ENCODE assay signal across 17 cellular contexts in the genomic region with DNA sequence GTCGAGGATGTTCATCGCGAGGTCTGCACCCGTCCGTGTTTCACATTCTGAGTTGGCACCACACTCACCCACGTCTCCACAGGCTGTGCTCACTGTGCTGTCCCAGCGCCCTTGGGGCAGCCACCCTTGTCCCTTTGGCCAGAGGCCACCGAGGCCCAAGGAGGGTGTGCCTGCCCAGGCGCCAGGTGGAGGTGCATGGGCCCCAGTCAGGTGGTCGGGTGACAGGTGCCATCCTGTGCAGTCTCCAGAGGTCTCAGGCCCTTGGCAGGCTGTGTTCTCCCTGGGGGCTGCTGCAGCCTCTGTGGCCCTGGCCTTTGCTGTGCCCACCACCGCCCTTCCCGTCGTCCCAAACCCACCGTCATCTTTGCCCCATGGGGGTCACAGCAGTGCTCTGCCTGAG. TPM values are rescaled to one million over a fixed set of nuclear protein-coding genes. Genes with fewer than 3 reads are reported as not detected.
DNase-seq lines count a peak whose midpoint lies in the region; ATAC-seq, FAIRE-seq and TF ChIP-seq lines count a peak whose summit lies in the region.
"Had no signal": no experiment of that assay in that cellular context is flagged by ENCODE, and none has a peak within 500 bp of the region (broad histone marks: within the 10 kb centered on the region; RNA-seq: fewer than 3 reads in every experiment).

No MANE protein-coding gene starts in this region.

- H2AK5ac ChIP-seq in IMR-90 (ENCODE audit: low read depth, low read length): no peak overlapping the region

- TF ChIP-seq POLR2A in IMR-90 (IDR thresholded peaks at IDR 0.05; ENCODE audit: low read depth, low read length) (no peak), HepG2 (IDR thresholded peaks at IDR 0.05; ENCODE audit: insufficient read depth in 1 of 2, low read depth in 2 of 2, low read length in 2 of 2) (no peak)

- peaks cover 2% of the 10 kb centered on the region; the same call in 1 of the 2 replicates for H3K9me1 ChIP-seq in IMR-90 (ENCODE audit: insufficient read depth, low read length)

- H3K9ac ChIP-seq in IMR-90 (ENCODE audit: low read depth, low read length): no peak overlapping the region
- no peak overlapping the region for H3K9ac ChIP-seq in HepG2 (ENCODE audit: insufficient read depth, low read depth, low read length)

- H3K4me3 ChIP-seq in IMR-90 (ENCODE audit: insufficient read depth, low read depth, low read length): no peak overlapping the region
- no peak overlapping the region for H3K4me3 ChIP-seq in HepG2 (replicated peaks in 1 of 3; ENCODE audit: insufficient read depth in 1 of 3, low read depth in 2 of 3, low read length in 3 of 3)
- H3K4me3 ChIP-seq: A549 had no signal

- WGBS in IMR-90 (ENCODE audit: extremely low coverage in 2 of 2, insufficient read length in 1 of 2), 2 experiments: 97% methylated on average over 9 of the region's 14 CpGs; no CpG with 5 or more reads in 1 of the 2 experiments
- 96% methylated on average over 9 of the region's 14 CpGs for WGBS in HepG2 (ENCODE audit: low lambda C conversion rate)

- H3K4me1 ChIP-seq in IMR-90 (ENCODE audit: control insufficient read depth, insufficient read depth, low read length): no peaks in the 10 kb centered on the region
- H3K4me1 ChIP-seq in HepG2 (ENCODE audit: insufficient read depth, low read length): no peaks in the 10 kb centered on the region
- H3K4me1 ChIP-seq: A549 had no signal

- no peak overlapping the region for H2BK5ac ChIP-seq in IMR-90 (ENCODE audit: low read depth, low read length, poor library complexity, severe bottlenecking)

- DNase-seq in Right ventricle myocardium superior (peak; percentile 29), cardiac septum (ENCODE audit: low spot score) (no peak), IMR-90 (no peak), HepG2 (ENCODE audit: low spot score) (no peak), NCI-H1436 treated with DMSO at 0.1 percent for 48 hours (lab: John Stamatoyannopoulos, UW) (no peak), foreskin melanocyte (no peak)
- no peak for DNase-seq in stimulated activated CD4-positive, alpha-beta T cell treated with anti-CD3 and anti-CD28 coated beads, Interleukin-15, amount 100 ng/mL, for 24 hours
- DNase-seq: AML-193; CD4-positive, alpha-beta memory T cell; DMS79 treated with DMSO at 0.1 percent for 48 hours; GF-D8; H9 had no signal

- ATAC-seq in Right ventricle myocardium superior (ENCODE audit: poor library complexity) (no peak), IMR-90 (ENCODE audit: low read depth) (no peak), HepG2 (no peak)
- ATAC-seq: A549 had no signal

- H3K36me3 ChIP-seq in IMR-90 (ENCODE audit: control insufficient read depth, insufficient read depth, low read length): peaks cover 68% of the 10 kb centered on the region
- H3K36me3 ChIP-seq in HepG2 (replicated peaks in 1 of 2; ENCODE audit: control insufficient read depth in 1 of 2, insufficient read depth in 2 of 2, low read length in 2 of 2): peaks cover 30 to 71% of the 10 kb centered on the region in 2 experiments

- TF ChIP-seq CTCF in IMR-90 (conservative IDR thresholded peaks at IDR 0.05; ENCODE audit: low read depth, low read length): no peak
- TF ChIP-seq CTCF in HepG2 (CRISPR knock-in tag; IDR thresholded peaks at IDR 0.05): no peak

- H3K27me3 ChIP-seq in IMR-90 (ENCODE audit: control insufficient read depth, insufficient read depth, low read length) (no peaks in the 10 kb centered on the region), HepG2 (ENCODE audit: control insufficient read depth in 1 of 2, insufficient read depth in 2 of 2, low read length in 2 of 2) (no peaks in the 10 kb centered on the region)

- in situ Hi-C loops in IMR-90 (cut with MboI; ENCODE audit: low sequenced_read_pairs): no loop called here
- in situ Hi-C loops in HepG2 (cut with HindIII; ENCODE audit: extremely low pct_ligation_motif_present, low pct_unique_long_range_greater_than_20kb): no loop called here

- no peak overlapping the region for H3K4ac ChIP-seq in IMR-90 (ENCODE audit: low read depth, low read length)

- H2AK9ac ChIP-seq in IMR-90 (replicated peaks; ENCODE audit: low read depth, low read length, poor library complexity): peak overlapping the region; percentile 57

- POLR2A ChIA-PET in IMR-90 (lab: Charles Lee; ENCODE audit: unreplicated experiment) (no interaction called here), HepG2 (lab: Yijun Ruan, JAX) (no interaction called here)

- no peak overlapping the region for H4K91ac ChIP-seq in IMR-90 (ENCODE audit: insufficient read depth, low read depth, low read length)

- H2AFZ ChIP-seq in IMR-90 (replicated peaks; ENCODE audit: low read length, poor library complexity): no peak overlapping the region
- H2AFZ ChIP-seq in HepG2 (ENCODE audit: low read length): no peak overlapping the region

- H4K20me1 ChIP-seq in IMR-90 (ENCODE audit: insufficient read depth, low read length): peaks cover 5% of the 10 kb centered on the region
- no peaks in the 10 kb centered on the region for H4K20me1 ChIP-seq in HepG2 (ENCODE audit: insufficient read depth, low read length)

- H2BK120ac ChIP-seq in IMR-90 (ENCODE audit: low read depth, low read length): no peak overlapping the region

- dilution Hi-C loops in IMR-90 (cut with HindIII; ENCODE audit: low sequenced_read_pairs, unreplicated experiment): no loop called here

- H3K79me2 ChIP-seq in HepG2 (ENCODE audit: insufficient read depth, low read length): no peaks in the 10 kb centered on the region

- H3K9me3 ChIP-seq in IMR-90 (ENCODE audit: control insufficient read depth, insufficient read depth, low read length): no peaks in the 10 kb centered on the region; the same call in 1 of the 2 replicates
- no peaks in the 10 kb centered on the region for H3K9me3 ChIP-seq in HepG2 (ENCODE audit: low read length)

- no peak overlapping the region for H4K5ac ChIP-seq in IMR-90 (ENCODE audit: low read depth, low read length)

- TF ChIP-seq RAD21 in IMR-90 (IDR thresholded peaks at IDR 0.05; ENCODE audit: low read length) (no peak), HepG2 (CRISPR knock-in tag; IDR thresholded peaks at IDR 0.05) (no peak)

- no peak overlapping the region for H3K23ac ChIP-seq in IMR-90 (ENCODE audit: low read depth, low read length)

- FAIRE-seq in HepG2 (lab: Jason Lieb, UNC): no peak
- FAIRE-seq: A549, H1, HTR-8/SVneo had no signal

- H3K27ac ChIP-seq in IMR-90 (ENCODE audit: insufficient read depth, low read length) (no peak overlapping the region), HepG2 (ENCODE audit: extremely low read length, insufficient read depth, low read length) (no peak overlapping the region)
- H3K27ac ChIP-seq: 22Rv1, A549, C4-2B had no signal

- no TSS peak for BruUV-seq in IMR-90 (replicated peaks; lab: Mats Ljungman, UMichigan)
- BruUV-seq in HepG2 (replicated peaks; lab: Mats Ljungman, UMichigan): no TSS peak

- H2BK15ac ChIP-seq in IMR-90 (ENCODE audit: low read depth, low read length): no peak overlapping the region

- peaks cover 0 to 23% of the 10 kb centered on the region in 2 experiments; a peak in 3 of 4 replicates for H3K79me1 ChIP-seq in IMR-90 (ENCODE audit: low read depth in 1 of 2, low read length in 2 of 2)

- no peak overlapping the region for H4K8ac ChIP-seq in IMR-90 (ENCODE audit: low read depth in 2 of 2, low read length in 2 of 2)

- no peak overlapping the region for H2BK20ac ChIP-seq in IMR-90 (ENCODE audit: low read depth, low read length)

- intact Hi-C loops in Right ventricle myocardium superior (cut with DNase I) (no loop called here), cardiac septum (cut with DNase I) (no loop called here), IMR-90 (cut with micrococcal nuclease) (no loop called here), HepG2 (cut with micrococcal nuclease; ENCODE audit: unreplicated experiment) (no loop called here)

- H3K18ac ChIP-seq in IMR-90 (ENCODE audit: low read depth, low read length): no peak overlapping the region

- TF ChIP-seq EP300 in HepG2 (IDR thresholded peaks at IDR 0.05; ENCODE audit: low read depth in 2 of 2, low read length in 2 of 2): no peak
- no peak for TF ChIP-seq EP300 in HepG2 (CRISPR knock-in tag; IDR thresholded peaks at IDR 0.05; ENCODE audit: borderline replicate concordance)

- H3K4me2 ChIP-seq in IMR-90 (ENCODE audit: low read depth, low read length) (no peak overlapping the region), HepG2 (ENCODE audit: low read depth, low read length) (no peak overlapping the region)
- H3K4me2 ChIP-seq: A549 had no signal

- CTCF ChIA-PET in IMR-90 (lab: Yijun Ruan, JAX): no interaction called here
- CTCF ChIA-PET in HepG2 (lab: Yijun Ruan, JAX; ENCODE audit: low intra/inter-chr PET ratio, low total read pairs): no interaction called here

- no peak overlapping the region for H3K56ac ChIP-seq in IMR-90 (ENCODE audit: extremely low read depth, insufficient read depth, low read length)

- H3K14ac ChIP-seq in IMR-90 (replicated peaks; ENCODE audit: low read depth, low read length): no peak overlapping the region

RNA-seq across cellular contexts. Expression of a gene that starts 12.4 kb away (rescaled TPM):
- total RNA-seq in Right ventricle myocardium superior (20.3 TPM), cardiac septum (27.2 TPM), IMR-90 (2012; rRNA removed) (25.0 and 28.7 TPM in 2 replicates), HepG2 (2016; rRNA removed; fragmentation: Illumina TruSeq; extraction: Trizol) (19.0 and 48.9 TPM in 2 replicates)
- polyA plus RNA-seq in IMR-90 (2012; rRNA removed) (49.8 and 55.1 TPM in 2 replicates), HepG2 (2011; rRNA removed) (59.5 and 60.6 TPM in 2 replicates)
- 54.5 and 68.5 TPM in 2 replicates for polyA plus RNA-seq in IMR-90 (2012; cell fraction: cytosol; rRNA removed)
- polyA plus RNA-seq in IMR-90 (2012; cell fraction: nucleus; rRNA removed; ENCODE audit: low replicate concordance): 89.2 and 183 TPM in 2 replicates
- 9.3 and 10.3 TPM in 2 replicates for total RNA-seq in HepG2 (2016; cell fraction: cytosol; rRNA removed; fragmentation: Illumina TruSeq; extraction: Trizol; ENCODE audit: low read depth)
- total RNA-seq in HepG2 (2016; cell fraction: insoluble cytoplasmic fraction; rRNA removed; fragmentation: Illumina TruSeq; extraction: Trizol): 17.2 and 48.2 TPM in 2 replicates
- total RNA-seq in HepG2 (2016; cell fraction: membrane; rRNA removed; fragmentation: Illumina TruSeq; extraction: Trizol): 17.0 and 19.9 TPM in 2 replicates
- 44.7 and 51.0 TPM in 2 replicates for total RNA-seq in HepG2 (2016; cell fraction: nucleus; rRNA removed; fragmentation: Illumina TruSeq; extraction: Trizol)
- polyA plus RNA-seq in HepG2 (2011; cell fraction: cytosol; rRNA removed): 48.6 and 64.5 TPM in 2 replicates
- polyA plus RNA-seq in HepG2 (2011; cell fraction: nucleus; rRNA removed): 146 and 162 TPM in 2 replicates
- 30.5 and 38.6 TPM in 2 replicates for polyA plus RNA-seq in HepG2 (2012)
- polyA plus RNA-seq in HepG2 (2016; cell fraction: cytosol; fragmentation: Illumina TruSeq; extraction: Trizol; ENCODE audit: low read depth): 6.7 and 6.8 TPM in 2 replicates
- 16.2 and 18.3 TPM in 2 replicates for polyA plus RNA-seq in HepG2 (2016; cell fraction: insoluble cytoplasmic fraction; fragmentation: Illumina TruSeq; extraction: Trizol; ENCODE audit: low read depth)
- 11.2 and 12.8 TPM in 2 replicates for polyA plus RNA-seq in HepG2 (2016; cell fraction: membrane; fragmentation: Illumina TruSeq; extraction: Trizol; ENCODE audit: low read depth)
- 78.7 and 83.1 TPM in 2 replicates for polyA plus RNA-seq in HepG2 (2016; cell fraction: nucleus; fragmentation: Illumina TruSeq; extraction: Trizol; ENCODE audit: insufficient read depth, low read depth)
- 71.9 and 74.1 TPM in 2 replicates for polyA minus RNA-seq in HepG2 (2011; rRNA and poly(A)+ RNA removed; ENCODE audit: low replicate concordance)
- polyA minus RNA-seq in HepG2 (2011; cell fraction: cytosol; rRNA and poly(A)+ RNA removed): 24.7 and 26.8 TPM in 2 replicates
- 40.9 and 45.3 TPM in 2 replicates for polyA minus RNA-seq in HepG2 (2011; cell fraction: nucleus; rRNA and poly(A)+ RNA removed)

RNA-seq across cellular contexts. Expression of a gene that starts 15.3 kb away (rescaled TPM):
- total RNA-seq in Right ventricle myocardium superior (153 TPM), cardiac septum (150 TPM), IMR-90 (2012; rRNA removed) (14.2 and 14.9 TPM in 2 replicates), HepG2 (2016; rRNA removed; fragmentation: Illumina TruSeq; extraction: Trizol) (0.66 and 1.2 TPM in 2 replicates)
- polyA plus RNA-seq in IMR-90 (2012; rRNA removed) (76.4 and 88.2 TPM in 2 replicates), HepG2 (2011; rRNA removed) (4.5 and 6.5 TPM in 2 replicates)
- 66.6 and 114 TPM in 2 replicates for polyA plus RNA-seq in IMR-90 (2012; cell fraction: cytosol; rRNA removed)
- 336 and 1,029 TPM in 2 replicates for polyA plus RNA-seq in IMR-90 (2012; cell fraction: nucleus; rRNA removed; ENCODE audit: low replicate concordance)
- total RNA-seq in HepG2 (2016; cell fraction: cytosol; rRNA removed; fragmentation: Illumina TruSeq; extraction: Trizol; ENCODE audit: low read depth): 0.91 and 1.4 TPM in 2 replicates
- 0.65 and 0.95 TPM in 2 replicates for total RNA-seq in HepG2 (2016; cell fraction: insoluble cytoplasmic fraction; rRNA removed; fragmentation: Illumina TruSeq; extraction: Trizol)
- total RNA-seq in HepG2 (2016; cell fraction: membrane; rRNA removed; fragmentation: Illumina TruSeq; extraction: Trizol): 0.83 TPM in 2 replicates
- 0.97 and 1.4 TPM in 2 replicates for total RNA-seq in HepG2 (2016; cell fraction: nucleus; rRNA removed; fragmentation: Illumina TruSeq; extraction: Trizol)
- 1.9 and 3.2 TPM in 2 replicates for polyA plus RNA-seq in HepG2 (2011; cell fraction: cytosol; rRNA removed)
- 28.6 and 38.6 TPM in 2 replicates for polyA plus RNA-seq in HepG2 (2011; cell fraction: nucleus; rRNA removed)
- polyA plus RNA-seq in HepG2 (2012): 3.1 and 4.5 TPM in 2 replicates
- polyA plus RNA-seq in HepG2 (2016; cell fraction: cytosol; fragmentation: Illumina TruSeq; extraction: Trizol; ENCODE audit: low read depth): 0.95 and 1.3 TPM in 2 replicates
- polyA plus RNA-seq in HepG2 (2016; cell fraction: insoluble cytoplasmic fraction; fragmentation: Illumina TruSeq; extraction: Trizol; ENCODE audit: low read depth): 0.72 and 1.0 TPM in 2 replicates
- 0.70 and 0.74 TPM in 2 replicates for polyA plus RNA-seq in HepG2 (2016; cell fraction: membrane; fragmentation: Illumina TruSeq; extraction: Trizol; ENCODE audit: low read depth)
- polyA plus RNA-seq in HepG2 (2016; cell fraction: nucleus; fragmentation: Illumina TruSeq; extraction: Trizol; ENCODE audit: insufficient read depth, low read depth): 4.6 and 5.3 TPM in 2 replicates
- 3.4 and 95.8 TPM in 2 replicates for polyA minus RNA-seq in HepG2 (2011; rRNA and poly(A)+ RNA removed; ENCODE audit: low replicate concordance)
- polyA minus RNA-seq in HepG2 (2011; cell fraction: cytosol; rRNA and poly(A)+ RNA removed): 1.5 and 1.6 TPM in 2 replicates
- polyA minus RNA-seq in HepG2 (2011; cell fraction: nucleus; rRNA and poly(A)+ RNA removed): 1.9 and 2.3 TPM in 2 replicates

RNA-seq across cellular contexts. Expression of a gene that starts 21.9 kb away (rescaled TPM):
- total RNA-seq in Right ventricle myocardium superior (11.3 TPM), cardiac septum (6.5 TPM), IMR-90 (2012; rRNA removed) (2.3 and 2.5 TPM in 2 replicates), HepG2 (2016; rRNA removed; fragmentation: Illumina TruSeq; extraction: Trizol) (6.2 and 6.4 TPM in 2 replicates)
- polyA plus RNA-seq in IMR-90 (2012; rRNA removed) (8.7 and 9.8 TPM in 2 replicates), HepG2 (2011; rRNA removed) (5.4 and 6.0 TPM in 2 replicates)
- 4.2 and 5.1 TPM in 2 replicates for polyA plus RNA-seq in IMR-90 (2012; cell fraction: cytosol; rRNA removed)
- polyA plus RNA-seq in IMR-90 (2012; cell fraction: nucleus; rRNA removed; ENCODE audit: low replicate concordance): 45.6 and 69.6 TPM in 2 replicates
- total RNA-seq in HepG2 (2016; cell fraction: cytosol; rRNA removed; fragmentation: Illumina TruSeq; extraction: Trizol; ENCODE audit: low read depth): 1.7 and 1.8 TPM in 2 replicates
- total RNA-seq in HepG2 (2016; cell fraction: insoluble cytoplasmic fraction; rRNA removed; fragmentation: Illumina TruSeq; extraction: Trizol): 4.5 and 6.7 TPM in 2 replicates
- total RNA-seq in HepG2 (2016; cell fraction: membrane; rRNA removed; fragmentation: Illumina TruSeq; extraction: Trizol): 3.0 and 3.1 TPM in 2 replicates
- 4.9 and 5.4 TPM in 2 replicates for total RNA-seq in HepG2 (2016; cell fraction: nucleus; rRNA removed; fragmentation: Illumina TruSeq; extraction: Trizol)
- 3.8 and 4.1 TPM in 2 replicates for polyA plus RNA-seq in HepG2 (2011; cell fraction: cytosol; rRNA removed)
- 43.5 and 57.7 TPM in 2 replicates for polyA plus RNA-seq in HepG2 (2011; cell fraction: nucleus; rRNA removed)
- polyA plus RNA-seq in HepG2 (2012): 4.9 and 5.0 TPM in 2 replicates
- 1.1 and 1.2 TPM in 2 replicates for polyA plus RNA-seq in HepG2 (2016; cell fraction: cytosol; fragmentation: Illumina TruSeq; extraction: Trizol; ENCODE audit: low read depth)
- 6.4 and 8.8 TPM in 2 replicates for polyA plus RNA-seq in HepG2 (2016; cell fraction: insoluble cytoplasmic fraction; fragmentation: Illumina TruSeq; extraction: Trizol; ENCODE audit: low read depth)
- 3.0 and 3.6 TPM in 2 replicates for polyA plus RNA-seq in HepG2 (2016; cell fraction: membrane; fragmentation: Illumina TruSeq; extraction: Trizol; ENCODE audit: low read depth)
- 22.7 and 23.1 TPM in 2 replicates for polyA plus RNA-seq in HepG2 (2016; cell fraction: nucleus; fragmentation: Illumina TruSeq; extraction: Trizol; ENCODE audit: insufficient read depth, low read depth)
- polyA minus RNA-seq in HepG2 (2011; rRNA and poly(A)+ RNA removed; ENCODE audit: low replicate concordance): 2.2 and 5.1 TPM in 2 replicates
- polyA minus RNA-seq in HepG2 (2011; cell fraction: cytosol; rRNA and poly(A)+ RNA removed): 3.0 and 3.2 TPM in 2 replicates
- polyA minus RNA-seq in HepG2 (2011; cell fraction: nucleus; rRNA and poly(A)+ RNA removed): 5.6 and 7.1 TPM in 2 replicates

RNA-seq across cellular contexts. Expression of a gene that starts 28.9 kb away (rescaled TPM):
- total RNA-seq in Right ventricle myocardium superior (0.22 TPM), cardiac septum (0.11 TPM), IMR-90 (2012; rRNA removed) (3.3 and 3.4 TPM in 2 replicates), HepG2 (2016; rRNA removed; fragmentation: Illumina TruSeq; extraction: Trizol) (35.9 and 42.8 TPM in 2 replicates)
- polyA plus RNA-seq in IMR-90 (2012; rRNA removed) (4.9 and 6.4 TPM in 2 replicates), HepG2 (2011; rRNA removed) (18.7 and 21.9 TPM in 2 replicates)
- 3.1 and 4.5 TPM in 2 replicates for polyA plus RNA-seq in IMR-90 (2012; cell fraction: cytosol; rRNA removed)
- polyA plus RNA-seq in IMR-90 (2012; cell fraction: nucleus; rRNA removed; ENCODE audit: low replicate concordance): 3.0 and 9.5 TPM in 2 replicates
- total RNA-seq in HepG2 (2016; cell fraction: cytosol; rRNA removed; fragmentation: Illumina TruSeq; extraction: Trizol; ENCODE audit: low read depth): 7.0 and 7.1 TPM in 2 replicates
- 34.9 and 42.2 TPM in 2 replicates for total RNA-seq in HepG2 (2016; cell fraction: insoluble cytoplasmic fraction; rRNA removed; fragmentation: Illumina TruSeq; extraction: Trizol)
- 29.9 and 31.6 TPM in 2 replicates for total RNA-seq in HepG2 (2016; cell fraction: membrane; rRNA removed; fragmentation: Illumina TruSeq; extraction: Trizol)
- total RNA-seq in HepG2 (2016; cell fraction: nucleus; rRNA removed; fragmentation: Illumina TruSeq; extraction: Trizol): 23.7 and 28.1 TPM in 2 replicates
- 16.4 and 40.1 TPM in 2 replicates for polyA plus RNA-seq in HepG2 (2011; cell fraction: cytosol; rRNA removed)
- polyA plus RNA-seq in HepG2 (2011; cell fraction: nucleus; rRNA removed): 28.3 and 52.1 TPM in 2 replicates
- polyA plus RNA-seq in HepG2 (2012): 12.0 and 19.0 TPM in 2 replicates
- polyA plus RNA-seq in HepG2 (2016; cell fraction: cytosol; fragmentation: Illumina TruSeq; extraction: Trizol; ENCODE audit: low read depth): 6.8 and 7.6 TPM in 2 replicates
- 33.9 and 39.2 TPM in 2 replicates for polyA plus RNA-seq in HepG2 (2016; cell fraction: insoluble cytoplasmic fraction; fragmentation: Illumina TruSeq; extraction: Trizol; ENCODE audit: low read depth)
- polyA plus RNA-seq in HepG2 (2016; cell fraction: membrane; fragmentation: Illumina TruSeq; extraction: Trizol; ENCODE audit: low read depth): 23.3 and 27.0 TPM in 2 replicates
- polyA plus RNA-seq in HepG2 (2016; cell fraction: nucleus; fragmentation: Illumina TruSeq; extraction: Trizol; ENCODE audit: insufficient read depth, low read depth): 44.9 and 46.9 TPM in 2 replicates
- 38.7 and 55.4 TPM in 2 replicates for polyA minus RNA-seq in HepG2 (2011; rRNA and poly(A)+ RNA removed; ENCODE audit: low replicate concordance)
- 18.6 and 32.8 TPM in 2 replicates for polyA minus RNA-seq in HepG2 (2011; cell fraction: cytosol; rRNA and poly(A)+ RNA removed)
- 7.3 and 8.6 TPM in 2 replicates for polyA minus RNA-seq in HepG2 (2011; cell fraction: nucleus; rRNA and poly(A)+ RNA removed)

RNA-seq across cellular contexts. Expression of a gene that starts 39.7 kb away (rescaled TPM):
- total RNA-seq in Right ventricle myocardium superior (not detected), cardiac septum (not detected), IMR-90 (2012; rRNA removed) (not detected in 2 replicates), HepG2 (2016; rRNA removed; fragmentation: Illumina TruSeq; extraction: Trizol) (not detected in 2 replicates)
- polyA plus RNA-seq in IMR-90 (2012; rRNA removed) (0.04 and 0.09 TPM in 2 replicates), HepG2 (2011; rRNA removed) (0.05 and 0.13 TPM in 2 replicates)
- polyA plus RNA-seq in IMR-90 (2012; cell fraction: cytosol; rRNA removed): 0.03 TPM in 2 replicates
- 0.15 and 0.29 TPM in 2 replicates for polyA plus RNA-seq in IMR-90 (2012; cell fraction: nucleus; rRNA removed; ENCODE audit: low replicate concordance)
- not detected in 2 replicates for total RNA-seq in HepG2 (2016; cell fraction: cytosol; rRNA removed; fragmentation: Illumina TruSeq; extraction: Trizol; ENCODE audit: low read depth)
- not detected in 2 replicates for total RNA-seq in HepG2 (2016; cell fraction: insoluble cytoplasmic fraction; rRNA removed; fragmentation: Illumina TruSeq; extraction: Trizol)
- total RNA-seq in HepG2 (2016; cell fraction: membrane; rRNA removed; fragmentation: Illumina TruSeq; extraction: Trizol): not detected in 2 replicates
- total RNA-seq in HepG2 (2016; cell fraction: nucleus; rRNA removed; fragmentation: Illumina TruSeq; extraction: Trizol): 0.09 TPM in 1 of 2 replicates, not detected in the other
- 0.04 and 0.16 TPM in 2 replicates for polyA plus RNA-seq in HepG2 (2011; cell fraction: cytosol; rRNA removed)
- 0.64 and 1.3 TPM in 2 replicates for polyA plus RNA-seq in HepG2 (2011; cell fraction: nucleus; rRNA removed)
- polyA plus RNA-seq in HepG2 (2012): 0.32 and 0.40 TPM in 2 replicates
- polyA plus RNA-seq in HepG2 (2016; cell fraction: cytosol; fragmentation: Illumina TruSeq; extraction: Trizol; ENCODE audit: low read depth): not detected in 2 replicates
- polyA plus RNA-seq in HepG2 (2016; cell fraction: insoluble cytoplasmic fraction; fragmentation: Illumina TruSeq; extraction: Trizol; ENCODE audit: low read depth): not detected in 2 replicates
- not detected in 2 replicates for polyA plus RNA-seq in HepG2 (2016; cell fraction: membrane; fragmentation: Illumina TruSeq; extraction: Trizol; ENCODE audit: low read depth)
- polyA plus RNA-seq in HepG2 (2016; cell fraction: nucleus; fragmentation: Illumina TruSeq; extraction: Trizol; ENCODE audit: insufficient read depth, low read depth): not detected in 2 replicates
- polyA minus RNA-seq in HepG2 (2011; rRNA and poly(A)+ RNA removed; ENCODE audit: low replicate concordance): 0.05 and 0.06 TPM in 2 replicates
- not detected in 2 replicates for polyA minus RNA-seq in HepG2 (2011; cell fraction: cytosol; rRNA and poly(A)+ RNA removed)
- 0.39 TPM in 1 of 2 replicates, not detected in the other for polyA minus RNA-seq in HepG2 (2011; cell fraction: nucleus; rRNA and poly(A)+ RNA removed)
- total RNA-seq: CD4-positive, alpha-beta memory T cell had no signal
- polyA plus RNA-seq: CD4-positive, alpha-beta memory T cell had no signal
